ENCODE assay signal across 1 cellular context in the genomic region with DNA sequence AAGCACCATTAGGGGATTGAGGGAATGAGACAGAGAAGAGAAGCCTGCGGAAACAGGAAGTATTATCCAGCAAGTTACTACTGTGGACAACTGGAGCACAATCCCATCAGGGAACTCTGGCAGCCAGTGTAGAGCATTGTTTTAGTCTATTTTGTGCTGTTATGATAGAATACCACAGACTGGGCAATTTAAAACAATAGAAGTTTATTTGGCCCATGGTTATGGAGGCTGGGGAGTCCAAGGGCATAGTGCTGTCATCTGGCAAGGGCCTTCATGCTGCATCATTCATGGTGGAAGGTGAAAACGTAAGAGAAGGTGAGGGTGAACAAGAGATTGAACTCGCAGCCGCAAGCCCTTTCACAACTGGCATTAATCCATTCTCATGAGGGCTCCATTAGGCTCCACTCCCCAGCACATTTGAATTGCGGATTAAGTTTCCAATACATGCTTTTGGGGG.
TF ChIP-seq lines count a peak whose summit lies in the region.

No MANE protein-coding gene starts in this region.

TF ChIP-seq in K562, 482 proteins besides CTCF, POLR2A, EP300 and RAD21:
- TF ChIP-seq, protein P1, sequence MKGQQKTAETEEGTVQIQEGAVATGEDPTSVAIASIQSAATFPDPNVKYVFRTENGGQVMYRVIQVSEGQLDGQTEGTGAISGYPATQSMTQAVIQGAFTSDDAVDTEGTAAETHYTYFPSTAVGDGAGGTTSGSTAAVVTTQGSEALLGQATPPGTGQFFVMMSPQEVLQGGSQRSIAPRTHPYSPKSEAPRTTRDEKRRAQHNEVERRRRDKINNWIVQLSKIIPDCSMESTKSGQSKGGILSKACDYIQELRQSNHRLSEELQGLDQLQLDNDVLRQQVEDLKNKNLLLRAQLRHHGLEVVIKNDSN (CRISPR knock-in tag; IDR thresholded peaks at IDR 0.05): no peak
- no peak for TF ChIP-seq KLF16 (IDR thresholded peaks at IDR 0.05)
- TF ChIP-seq, protein P2, sequence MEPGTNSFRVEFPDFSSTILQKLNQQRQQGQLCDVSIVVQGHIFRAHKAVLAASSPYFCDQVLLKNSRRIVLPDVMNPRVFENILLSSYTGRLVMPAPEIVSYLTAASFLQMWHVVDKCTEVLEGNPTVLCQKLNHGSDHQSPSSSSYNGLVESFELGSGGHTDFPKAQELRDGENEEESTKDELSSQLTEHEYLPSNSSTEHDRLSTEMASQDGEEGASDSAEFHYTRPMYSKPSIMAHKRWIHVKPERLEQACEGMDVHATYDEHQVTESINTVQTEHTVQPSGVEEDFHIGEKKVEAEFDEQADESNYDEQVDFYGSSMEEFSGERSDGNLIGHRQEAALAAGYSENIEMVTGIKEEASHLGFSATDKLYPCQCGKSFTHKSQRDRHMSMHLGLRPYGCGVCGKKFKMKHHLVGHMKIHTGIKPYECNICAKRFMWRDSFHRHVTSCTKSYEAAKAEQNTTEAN (CRISPR knock-in tag; IDR thresholded peaks at IDR 0.05): no peak
- no peak for TF ChIP-seq CSDE1 (IDR thresholded peaks at IDR 0.05)
- no peak for TF ChIP-seq MTA1 (IDR thresholded peaks at IDR 0.05; ENCODE audit: borderline replicate concordance)
- no peak for TF ChIP-seq FOXJ2 (tag; IDR thresholded peaks at IDR 0.05)
- TF ChIP-seq MIER1 (IDR thresholded peaks at IDR 0.05; ENCODE audit: low read depth): no peak
- TF ChIP-seq, protein P3, sequence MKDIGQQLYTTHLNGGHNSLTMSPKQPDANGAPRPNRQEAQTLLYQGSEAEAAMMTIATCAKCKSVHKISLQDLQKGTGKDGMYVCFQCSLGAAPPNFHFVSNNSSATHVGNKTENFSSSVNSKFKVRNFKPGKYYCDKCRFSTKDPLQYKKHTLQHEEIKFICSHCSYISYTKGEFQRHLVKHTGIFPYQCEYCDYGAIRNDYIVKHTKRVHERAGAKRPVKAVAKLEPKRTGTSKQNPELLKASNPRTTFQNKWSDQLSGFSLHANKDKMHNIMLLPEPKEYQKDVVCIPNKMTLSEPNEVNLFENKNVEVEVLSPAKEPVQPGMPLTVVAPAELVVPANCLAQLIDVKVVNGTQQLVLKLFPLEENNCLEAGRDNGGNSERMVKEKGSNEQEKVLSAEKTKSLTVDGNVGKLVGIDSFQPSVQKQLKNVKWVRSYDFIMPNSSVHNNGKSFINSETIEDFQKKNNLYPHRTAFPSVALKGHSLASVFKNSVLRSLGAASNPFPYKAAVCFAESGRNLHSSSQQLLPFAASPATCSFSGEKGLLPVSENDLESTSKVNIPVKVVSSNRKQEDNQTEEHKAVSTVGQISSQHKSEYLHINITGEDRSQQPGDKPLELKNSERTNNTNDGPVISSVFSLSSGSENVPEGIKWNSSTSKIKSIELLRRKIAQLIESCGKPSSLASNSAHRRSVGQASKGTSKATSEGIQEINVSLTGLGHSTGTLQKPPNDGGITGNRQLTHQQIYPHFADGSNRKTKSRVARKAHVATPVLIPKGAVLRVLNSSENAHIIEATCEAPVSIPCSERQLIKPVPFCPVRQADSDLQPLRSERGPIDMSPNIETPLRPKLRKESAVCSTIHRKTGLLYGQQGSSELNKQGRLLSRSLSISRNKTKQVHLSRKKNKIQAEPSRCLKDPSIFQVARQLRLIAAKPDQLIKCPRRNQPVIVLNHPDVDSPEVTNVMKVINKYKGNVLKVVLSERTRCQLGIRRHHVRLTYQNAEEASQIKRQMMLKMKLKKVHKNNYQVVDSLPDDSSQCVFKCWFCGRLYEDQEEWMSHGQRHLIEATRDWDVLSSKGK (CRISPR knock-in tag; IDR thresholded peaks at IDR 0.05): no peak
- no peak for TF ChIP-seq ZNF785 (CRISPR knock-in tag; IDR thresholded peaks at IDR 0.05)
- TF ChIP-seq HMGN3 (IDR thresholded peaks at IDR 0.05; ENCODE audit: borderline replicate concordance, extremely low read depth, insufficient read length, low read depth, low read length): no peak
- no peak for TF ChIP-seq MEF2A (IDR thresholded peaks at IDR 0.05; ENCODE audit: control insufficient read depth, low read depth, low read length)
- TF ChIP-seq KAT7 (CRISPR knock-in tag; IDR thresholded peaks at IDR 0.05; ENCODE audit: borderline replicate concordance): no peak
- no peak for TF ChIP-seq RBM34 (IDR thresholded peaks at IDR 0.05; ENCODE audit: borderline replicate concordance, insufficient read depth, low read length)
- TF ChIP-seq, protein P4, sequence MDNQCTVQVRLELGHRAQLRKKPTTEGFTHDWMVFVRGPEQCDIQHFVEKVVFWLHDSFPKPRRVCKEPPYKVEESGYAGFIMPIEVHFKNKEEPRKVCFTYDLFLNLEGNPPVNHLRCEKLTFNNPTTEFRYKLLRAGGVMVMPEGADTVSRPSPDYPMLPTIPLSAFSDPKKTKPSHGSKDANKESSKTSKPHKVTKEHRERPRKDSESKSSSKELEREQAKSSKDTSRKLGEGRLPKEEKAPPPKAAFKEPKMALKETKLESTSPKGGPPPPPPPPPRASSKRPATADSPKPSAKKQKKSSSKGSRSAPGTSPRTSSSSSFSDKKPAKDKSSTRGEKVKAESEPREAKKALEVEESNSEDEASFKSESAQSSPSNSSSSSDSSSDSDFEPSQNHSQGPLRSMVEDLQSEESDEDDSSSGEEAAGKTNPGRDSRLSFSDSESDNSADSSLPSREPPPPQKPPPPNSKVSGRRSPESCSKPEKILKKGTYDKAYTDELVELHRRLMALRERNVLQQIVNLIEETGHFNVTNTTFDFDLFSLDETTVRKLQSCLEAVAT (IDR thresholded peaks at IDR 0.05): no peak
- TF ChIP-seq SP2 (IDR thresholded peaks at IDR 0.05; ENCODE audit: extremely low read depth, low read depth, low read length, poor library complexity, severe bottlenecking): no peak
TF ChIP-seq in K562: peak in this region for 0.
